In genomic region chr9:135213566-135213965, GRCh38 we compare ENCODE assay signal across 27 cellular contexts.
"Had no signal": no experiment of that assay in that cellular context is flagged by ENCODE, and none has a peak within 500 bp of the region (broad histone marks: within the 10 kb centered on the region; RNA-seq: fewer than 3 reads in every experiment).

No MANE protein-coding gene starts in this region.

- H3K4me1 Mint-ChIP-seq: activated B cell treated with CpG ODN at 0.5 μM for 24 hours; activated CD4-positive, alpha-beta T cell treated with anti-CD3 and anti-CD28 coated beads for 36 hours; stimulated activated memory B cell treated with anti-CD40 and anti-IgM and Interleukin-4, amounts not matched to agents 10 μg/mL and 1 μg/mL and 100 μg/mL, for 72 hours had no signal

- H3K4me3 ChIP-seq: adrenal gland, breast epithelium, gastroesophageal sphincter, heart right ventricle, right lobe of liver, smooth muscle cell, stomach, suprapubic skin, tibial nerve, uterus had no signal

- ATAC-seq: activated CD4-positive, alpha-beta T cell treated with anti-CD3 and anti-CD28 coated beads for 36 hours; activated T-cell treated with anti-CD3 and anti-CD28 coated beads, Interleukin-2, amount 50 U/mL, for 4 hours; gastroesophageal sphincter; stimulated activated memory B cell treated with anti-CD40 and anti-IgM and Interleukin-4, amounts not matched to agents 10 μg/mL and 1 μg/mL and 100 μg/mL, for 72 hours had no signal

- H3K27ac ChIP-seq: adrenal gland, breast epithelium, epithelial cell of prostate, gastroesophageal sphincter, heart right ventricle, parathyroid adenoma, right lobe of liver, stomach, suprapubic skin, tibial nerve, uterus had no signal

- H3K4me3 Mint-ChIP-seq: activated B cell treated with CpG ODN at 0.5 μM for 24 hours; activated CD4-positive, alpha-beta T cell treated with anti-CD3 and anti-CD28 coated beads for 36 hours; activated naive CD8-positive, alpha-beta T cell; activated T-cell treated with anti-CD3 and anti-CD28 coated beads, Interleukin-2, amount 50 U/mL, for 4 hours; nephron progenitor cell; stimulated activated memory B cell treated with anti-CD40 and anti-IgM and Interleukin-4, amounts not matched to agents 10 μg/mL and 1 μg/mL and 100 μg/mL, for 72 hours had no signal

- DNase-seq: activated B cell treated with CpG ODN at 0.5 μM for 24 hours; activated CD4-positive, alpha-beta T cell treated with anti-CD3 and anti-CD28 coated beads for 36 hours; activated CD4-positive, alpha-beta T cell treated with anti-CD3 and anti-CD28 coated beads, Interleukin-2, amount 50 U/mL, for 48 hours; activated CD8-positive, alpha-beta memory T cell treated with anti-CD3 and anti-CD28 coated beads, Interleukin-2, amount 50 U/mL, for 48 hours; activated naive CD4-positive, alpha-beta T cell; activated T-cell treated with anti-CD3 and anti-CD28 coated beads, Interleukin-2, amount 50 U/mL, for 4 hours; cortex of kidney; nephron progenitor cell; stimulated activated CD4-positive, alpha-beta T cell treated with anti-CD3 and anti-CD28 coated beads, Interleukin-15, amount 100 ng/mL, for 24 hours; stomach; T-helper 9 cell; uterus had no signal

- H3K9me3 Mint-ChIP-seq: activated T-helper 2 cell treated with anti-CD3 and anti-CD28 coated beads, Interferon-gamma antibody, Interleukin-2, Interleukin-4, amounts not matched to agents 10 μg/mL and 5 μg/mL and 100 μg/mL, durations not matched to agents 14 hours and 24 hours and 36 hours had no signal

- H3K9ac ChIP-seq: parathyroid adenoma had no signal

- H3K36me3 ChIP-seq: adrenal gland, breast epithelium, gastroesophageal sphincter, heart right ventricle, right lobe of liver, stomach, suprapubic skin, tibial nerve, uterus had no signal

- H3K36me3 Mint-ChIP-seq: activated naive CD8-positive, alpha-beta T cell; stimulated activated memory B cell treated with anti-CD40 and anti-IgM and Interleukin-4, amounts not matched to agents 10 μg/mL and 1 μg/mL and 100 μg/mL, for 72 hours had no signal

- H3K27me3 ChIP-seq: right lobe of liver, uterus had no signal

- H3K4me1 ChIP-seq: breast epithelium, parathyroid adenoma, right lobe of liver, uterus had no signal

- H3K27ac Mint-ChIP-seq: activated B cell treated with CpG ODN at 0.5 μM for 24 hours; activated CD4-positive, alpha-beta T cell treated with anti-CD3 and anti-CD28 coated beads for 36 hours; activated naive CD8-positive, alpha-beta T cell; activated T-helper 2 cell treated with anti-CD3 and anti-CD28 coated beads, Interferon-gamma antibody, Interleukin-2, Interleukin-4, amounts not matched to agents 10 μg/mL and 5 μg/mL and 100 μg/mL, durations not matched to agents 14 hours and 24 hours and 36 hours; nephron progenitor cell; stimulated activated memory B cell treated with anti-CD40 and anti-IgM and Interleukin-4, amounts not matched to agents 10 μg/mL and 1 μg/mL and 100 μg/mL, for 72 hours had no signal

- H3K9me3 ChIP-seq: adrenal gland, right lobe of liver, suprapubic skin, uterus had no signal

- FAIRE-seq: astrocyte, keratinocyte had no signal
